Comparison of ENCODE assay signal across 28 cellular contexts in genomic region chr3:156744631-156745030, GRCh38.
"Had no signal": no experiment of that assay in that cellular context is flagged by ENCODE, and none has a peak within 500 bp of the region (broad histone marks: within the 10 kb centered on the region; RNA-seq: fewer than 3 reads in every experiment).

No MANE protein-coding gene starts in this region.

- H3K9ac ChIP-seq: neural progenitor cell, parathyroid adenoma had no signal

- H3K4me3 ChIP-seq: neural progenitor cell, ovary, psoas muscle, skin epidermis, suprapubic skin, testis, tibial artery, transverse colon, upper lobe of right lung, uterus had no signal

- H2AFZ ChIP-seq: neural progenitor cell, parathyroid adenoma had no signal

- H3K4me2 ChIP-seq: neural progenitor cell had no signal

- H3K4me1 ChIP-seq: psoas muscle, suprapubic skin, testis, tibial artery, transverse colon, upper lobe of right lung, uterus had no signal

- H3K4me1 Mint-ChIP-seq: stimulated activated effector memory CD8-positive, alpha-beta T cell treated with anti-CD3 and anti-CD28 coated beads, Interleukin-12 subunit alpha, Interleukin-12 subunit beta, amount 100 ng/mL, for 72 hours; stimulated activated naive B cell treated with anti-CD40 and anti-IgM and Interleukin-4, amounts not matched to agents 10 μg/mL and 1 μg/mL and 100 μg/mL, for 72 hours had no signal

- H3K4me3 Mint-ChIP-seq: naive thymus-derived CD4-positive, alpha-beta T cell; natural killer cell; nephron; neural progenitor cell; stimulated activated effector memory CD8-positive, alpha-beta T cell treated with anti-CD3 and anti-CD28 coated beads, Interleukin-12 subunit alpha, Interleukin-12 subunit beta, amount 100 ng/mL, for 72 hours; stimulated activated naive B cell treated with anti-CD40 and anti-IgM and Interleukin-4, amounts not matched to agents 10 μg/mL and 1 μg/mL and 100 μg/mL, for 72 hours; stimulated activated naive CD8-positive, alpha-beta T cell treated with anti-CD3 and anti-CD28 coated beads, Interleukin-15, Interleukin-2, amounts not matched to agents 100 ng/mL and 50 ng/mL, for 24 hours; type B pancreatic cell had no signal

- H3K9me3 ChIP-seq: ovary, psoas muscle, suprapubic skin, testis, tibial artery, transverse colon, upper lobe of right lung, uterus had no signal

- ATAC-seq: naive thymus-derived CD4-positive, alpha-beta T cell; natural killer cell; psoas muscle; right cardiac atrium; stimulated activated effector memory CD8-positive, alpha-beta T cell treated with anti-CD3 and anti-CD28 coated beads, Interleukin-12 subunit alpha, Interleukin-12 subunit beta, amount 100 ng/mL, for 72 hours; stimulated activated naive B cell treated with anti-CD40 and anti-IgM and Interleukin-4, amounts not matched to agents 10 μg/mL and 1 μg/mL and 100 μg/mL, for 72 hours had no signal

- H3K27ac Mint-ChIP-seq: naive thymus-derived CD4-positive, alpha-beta T cell; natural killer cell; neural progenitor cell; progenitor cell of endocrine pancreas; stimulated activated effector memory CD8-positive, alpha-beta T cell treated with anti-CD3 and anti-CD28 coated beads, Interleukin-12 subunit alpha, Interleukin-12 subunit beta, amount 100 ng/mL, for 72 hours; stimulated activated naive B cell treated with anti-CD40 and anti-IgM and Interleukin-4, amounts not matched to agents 10 μg/mL and 1 μg/mL and 100 μg/mL, for 72 hours; stimulated activated naive CD8-positive, alpha-beta T cell treated with anti-CD3 and anti-CD28 coated beads, Interleukin-15, Interleukin-2, amounts not matched to agents 100 ng/mL and 50 ng/mL, for 24 hours; type B pancreatic cell had no signal

- H3K36me3 ChIP-seq: neural progenitor cell, ovary, suprapubic skin, tibial artery, transverse colon, upper lobe of right lung, uterus had no signal

- H3K27me3 ChIP-seq: neural progenitor cell, ovary, suprapubic skin, testis, tibial artery, transverse colon, upper lobe of right lung, uterus had no signal

- DNase-seq: naive thymus-derived CD4-positive, alpha-beta T cell; natural killer cell; occipital lobe; ovary; posterior cingulate gyrus; psoas muscle; right cardiac atrium; stimulated activated CD4-positive, alpha-beta T cell treated with anti-CD3 and anti-CD28 coated beads, Interleukin-15, amount 100 ng/mL, for 24 hours; stimulated activated CD4-positive, alpha-beta T cell treated with anti-CD3 and anti-CD28 coated beads, Interleukin-2, amount 100 ng/mL, for 24 hours; stimulated activated CD4-positive, alpha-beta T cell treated with anti-CD3 and anti-CD28 coated beads, Interleukin-2, amount 100 ng/mL, for 48 hours; stimulated activated CD4-positive, alpha-beta T cell treated with anti-CD3 and anti-CD28 coated beads, Interleukin-4, amount 100 ng/mL, for 24 hours; stimulated activated naive B cell treated with anti-CD40 and anti-IgM and Interleukin-4, amounts not matched to agents 10 μg/mL and 1 μg/mL and 100 μg/mL, for 72 hours; stimulated activated naive CD4-positive, alpha-beta T cell treated with Interleukin-2 at 50 U/mL for 16 hours; substantia nigra; testis; tibial artery; transverse colon; upper lobe of right lung; uterus had no signal

- H3K27ac ChIP-seq: neural progenitor cell, ovary, parathyroid adenoma, psoas muscle, skin epidermis, suprapubic skin, testis, tibial artery, transverse colon, upper lobe of right lung, uterus had no signal

- H3K27me3 Mint-ChIP-seq: progenitor cell of endocrine pancreas; stimulated activated naive B cell treated with anti-CD40 and anti-IgM and Interleukin-4, amounts not matched to agents 10 μg/mL and 1 μg/mL and 100 μg/mL, for 72 hours; stimulated activated naive CD8-positive, alpha-beta T cell treated with anti-CD3 and anti-CD28 coated beads, Interleukin-15, Interleukin-2, amounts not matched to agents 100 ng/mL and 50 ng/mL, for 24 hours; type B pancreatic cell had no signal

- H3K9me3 Mint-ChIP-seq: stimulated activated effector memory CD8-positive, alpha-beta T cell treated with anti-CD3 and anti-CD28 coated beads, Interleukin-12 subunit alpha, Interleukin-12 subunit beta, amount 100 ng/mL, for 72 hours; type B pancreatic cell had no signal
